12 cellular contexts compared by ENCODE assay signal in the genomic region with DNA sequence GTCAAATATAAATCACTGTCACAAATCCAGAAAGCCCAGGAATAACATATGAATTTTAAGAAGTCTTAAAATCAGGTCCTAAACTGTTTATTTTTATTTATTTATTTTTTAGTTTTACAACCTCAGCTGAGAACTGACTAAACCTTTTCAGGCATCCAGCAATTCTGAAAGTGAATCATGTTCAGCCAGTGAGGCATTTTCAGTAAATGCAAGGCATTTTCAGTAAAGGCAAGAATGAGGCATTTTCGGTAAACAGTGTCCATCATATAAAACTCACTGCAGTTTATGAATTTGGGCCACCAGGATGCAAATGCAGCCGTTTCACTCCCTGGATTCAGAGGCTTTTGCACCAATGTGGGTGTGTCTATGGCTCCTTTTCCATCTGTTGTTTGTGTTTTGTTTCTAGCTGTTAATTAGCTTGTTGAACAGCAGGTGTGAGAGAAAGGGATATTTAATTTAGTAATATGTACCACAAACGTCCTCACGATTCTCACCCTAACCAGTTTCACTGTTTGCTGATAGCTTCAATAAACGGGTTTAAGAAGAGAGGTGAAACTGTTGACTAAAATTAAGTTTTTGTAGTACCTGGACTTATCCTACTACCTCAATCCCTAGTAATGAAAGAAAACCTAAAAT.
DNase-seq lines count a peak whose midpoint lies in the region; ATAC-seq, FAIRE-seq and TF ChIP-seq lines count a peak whose summit lies in the region.
"Had no signal": no experiment of that assay in that cellular context is flagged by ENCODE, and none has a peak within 500 bp of the region (broad histone marks: within the 10 kb centered on the region; RNA-seq: fewer than 3 reads in every experiment).

No MANE protein-coding gene starts in this region.

- DNase-seq in NCI-H1417 (lab: John Stamatoyannopoulos, UW) = peak in 2 of 3 experiments; percentile 45 to 83
- no peak for DNase-seq in NCI-H1417 treated with DMSO at 0.1 percent for 48 hours (lab: John Stamatoyannopoulos, UW)
- DNase-seq in GM19239 (ENCODE audit: insufficient read length, low spot score) = no peak
- DNase-seq in central memory CD8-positive, alpha-beta T cell (ENCODE audit: low spot score in 2 of 2) = no peak
- no peak for DNase-seq in DMS53 (lab: John Stamatoyannopoulos, UW)
- no peak for DNase-seq in progenitor cell of endocrine pancreas (ENCODE audit: low spot score, unreplicated experiment)
- no peak for DNase-seq in ascending aorta (ENCODE audit: low spot score in 2 of 2)
- DNase-seq: DMS79 treated with DMSO at 0.1 percent for 48 hours; endodermal cell; pancreas; stimulated activated CD4-positive, alpha-beta T cell treated with anti-CD3 and anti-CD28 coated beads, Interleukin-2, amount 100 ng/mL, for 24 hours had no signal

- H3K9me3 Mint-ChIP-seq in IgD-negative memory B cell (no peaks in the 10 kb centered on the region), progenitor cell of endocrine pancreas (ENCODE audit: low read depth) (no peaks in the 10 kb centered on the region)
- no peaks in the 10 kb centered on the region for H3K9me3 Mint-ChIP-seq in central memory CD8-positive, alpha-beta T cell

- FAIRE-seq in GM19239 (lab: Jason Lieb, UNC) = peak; percentile 8
- FAIRE-seq: pancreas had no signal

- intact Hi-C loops in ascending aorta (cut with DNase I) = no loop called here

- ATAC-seq in central memory CD8-positive, alpha-beta T cell (replicated peaks; ENCODE audit: extremely low read depth, poor library complexity, severe bottlenecking) = no peak
- ATAC-seq: pancreas had no signal

- TF ChIP-seq CTCF in progenitor cell of endocrine pancreas (IDR thresholded peaks at IDR 0.05; ENCODE audit: unreplicated experiment) = no peak
- no peak for TF ChIP-seq CTCF in ascending aorta (IDR thresholded peaks at IDR 0.05)

- H3K27me3 Mint-ChIP-seq in IgD-negative memory B cell (no peaks in the 10 kb centered on the region), progenitor cell of endocrine pancreas (no peaks in the 10 kb centered on the region)
- no peaks in the 10 kb centered on the region for H3K27me3 Mint-ChIP-seq in central memory CD8-positive, alpha-beta T cell

- H3K4me3 Mint-ChIP-seq in IgD-negative memory B cell (peak overlapping the region in 1 of 4 donors; percentile 22), progenitor cell of endocrine pancreas (ENCODE audit: low read depth) (no peak overlapping the region)
- no peak overlapping the region for H3K4me3 Mint-ChIP-seq in central memory CD8-positive, alpha-beta T cell
- H3K4me3 Mint-ChIP-seq: endodermal cell had no signal

- H3K4me1 Mint-ChIP-seq in IgD-negative memory B cell (peaks cover 5 to 13% (median 8%) of the 10 kb centered on the region in 3 donors), progenitor cell of endocrine pancreas (ENCODE audit: low read depth) (no peaks in the 10 kb centered on the region)
- peaks cover 37% of the 10 kb centered on the region for H3K4me1 Mint-ChIP-seq in central memory CD8-positive, alpha-beta T cell

- H3K27ac Mint-ChIP-seq in IgD-negative memory B cell (peak overlapping the region; percentile 56 to 73 (median 59)), progenitor cell of endocrine pancreas (no peak overlapping the region)
- H3K27ac Mint-ChIP-seq in central memory CD8-positive, alpha-beta T cell (ENCODE audit: low read depth) = peak overlapping the region; percentile 36
- H3K27ac Mint-ChIP-seq: endodermal cell had no signal

- H3K27me3 ChIP-seq in ascending aorta = no peaks in the 10 kb centered on the region
- H3K27me3 ChIP-seq: pancreas had no signal

- peaks cover 7% of the 10 kb centered on the region for H3K36me3 Mint-ChIP-seq in IgD-negative memory B cell
- H3K36me3 Mint-ChIP-seq in central memory CD8-positive, alpha-beta T cell (ENCODE audit: insufficient read depth) = peaks cover 43% of the 10 kb centered on the region
- H3K36me3 Mint-ChIP-seq in progenitor cell of endocrine pancreas (ENCODE audit: insufficient read depth) = no peaks in the 10 kb centered on the region

- H3K4me3 ChIP-seq in ascending aorta = no peak overlapping the region
- H3K4me3 ChIP-seq: pancreas had no signal

- no peaks in the 10 kb centered on the region for H3K4me1 ChIP-seq in ascending aorta
- H3K4me1 ChIP-seq: pancreas had no signal

- H3K27ac ChIP-seq in ascending aorta = no peak overlapping the region
- H3K27ac ChIP-seq: pancreas had no signal

- no peaks in the 10 kb centered on the region for H3K36me3 ChIP-seq in ascending aorta
- H3K36me3 ChIP-seq: pancreas had no signal

- H3K9me3 ChIP-seq in ascending aorta = no peaks in the 10 kb centered on the region
- H3K9me3 ChIP-seq: pancreas had no signal

Comparison
In these comparisons a context has a peak if more than half of its experiments do, and no peak if none do; other contexts are left out.
1. DNase-seq: peak in NCI-H1417 (2 of 3); none in NCI-H1417 treated with DMSO at 0.1 percent for 48 hours (single experiment), GM19239 (single experiment), central memory CD8-positive, alpha-beta T cell (0 of 2), DMS53 (single experiment), progenitor cell of endocrine pancreas (single experiment) and ascending aorta (0 of 2).